ENCODE assay signal across 9 cellular contexts in the genomic region with DNA sequence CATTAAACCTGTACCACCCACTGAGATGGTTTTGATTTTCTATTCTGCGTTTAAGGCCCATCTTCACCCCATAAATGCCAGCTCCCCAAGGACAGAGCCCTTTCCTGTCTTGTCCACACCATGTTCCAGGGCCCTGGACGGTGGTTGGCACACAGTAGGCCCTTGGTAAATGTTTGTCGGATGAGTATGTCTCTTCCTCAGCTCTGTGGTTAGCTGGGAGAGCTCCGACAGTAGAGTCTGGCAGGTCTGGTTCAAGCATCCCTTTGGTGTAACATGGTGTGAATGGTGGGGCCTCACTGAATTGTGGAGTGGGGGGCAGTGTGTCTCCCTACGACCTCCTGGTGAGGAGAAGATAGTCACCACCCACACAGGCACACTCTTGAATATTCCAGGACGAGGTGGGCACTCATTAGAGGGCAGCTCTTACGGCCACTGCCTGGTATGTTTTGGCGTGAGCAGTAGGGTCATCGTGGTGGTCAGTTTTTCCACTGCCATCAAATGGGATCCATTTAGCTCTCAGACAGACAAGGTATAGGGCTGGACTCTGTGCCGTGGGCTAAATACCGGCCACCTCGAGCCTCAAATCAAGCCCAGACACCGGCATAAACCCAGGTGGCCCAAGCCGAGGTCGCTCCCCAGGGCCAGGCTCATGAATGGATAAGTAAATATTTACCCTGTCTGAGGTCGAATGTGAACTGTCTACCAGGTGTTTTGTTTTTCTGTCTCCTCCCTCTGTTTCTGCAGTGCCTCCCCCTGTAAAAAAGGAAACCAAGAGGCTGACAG.
DNase-seq lines count a peak whose midpoint lies in the region; ATAC-seq, FAIRE-seq and TF ChIP-seq lines count a peak whose summit lies in the region.
"Had no signal": no experiment of that assay in that cellular context is flagged by ENCODE, and none has a peak within 500 bp of the region (broad histone marks: within the 10 kb centered on the region; RNA-seq: fewer than 3 reads in every experiment).

No MANE protein-coding gene starts in this region.

- BruUV-seq in mammary epithelial cell (replicated peaks; lab: Mats Ljungman, UMichigan): TSS peak; percentile 82

- H3K4me1 ChIP-seq in BLaER1 treated with 17β-estradiol and CSF1 and Interleukin-3, amounts not matched to agents 10 nM and 100 nM: peaks cover 97 to 100% (median 99%) of the 10 kb centered on the region in 10 experiments
- peaks cover 64% of the 10 kb centered on the region for H3K4me1 ChIP-seq in mammary epithelial cell (ENCODE audit: insufficient read depth, low read length)

- in situ Hi-C loops in mammary epithelial cell (cut with MboI; ENCODE audit: low sequenced_read_pairs in 2 of 2): no loop called here

- peak overlapping the region; percentile 77 to 97 (median 91) for H3K4me2 ChIP-seq in BLaER1 treated with 17β-estradiol and CSF1 and Interleukin-3, amounts not matched to agents 10 nM and 100 nM
- H3K4me2 ChIP-seq in mammary epithelial cell (ENCODE audit: insufficient read depth, low read depth, low read length): peak overlapping the region; percentile 69

- no peaks in the 10 kb centered on the region for H3K9me3 Mint-ChIP-seq in natural killer cell

- intact Hi-C loops in mammary epithelial cell (cut with micrococcal nuclease): loop anchor here (1.0 to 5.0 kb wide), 2 partner anchors 49 to 59 kb away; a partner anchor contains a TSS
- intact Hi-C loops in natural killer cell (cut with micrococcal nuclease): no loop called here

- H2AFZ ChIP-seq in mammary epithelial cell (ENCODE audit: low read depth, low read length): no peak overlapping the region

- FAIRE-seq in HTR-8/SVneo (lab: Jason Lieb, UNC): peak; percentile 72

- CTCF ChIA-PET in mammary epithelial cell (lab: Charles Lee; ENCODE audit: low non-redundant PET): no interaction called here

- peak overlapping the region in 10 of 11 experiments; percentile 48 to 95 (median 76); a peak in 18 of 22 replicates for H3K27ac ChIP-seq in BLaER1 treated with 17β-estradiol and CSF1 and Interleukin-3, amounts not matched to agents 10 nM and 100 nM
- peak overlapping the region; percentile 92 for H3K27ac ChIP-seq in mammary epithelial cell (ENCODE audit: insufficient read depth, low read depth, low read length)

- dilution Hi-C loops in mammary epithelial cell (cut with HindIII; ENCODE audit: low sequenced_read_pairs): no loop called here

- H3K27me3 ChIP-seq in BLaER1 treated with 17β-estradiol and CSF1 and Interleukin-3, amounts not matched to agents 10 nM and 100 nM: no peaks in the 10 kb centered on the region
- no peaks in the 10 kb centered on the region for H3K27me3 ChIP-seq in mammary epithelial cell (ENCODE audit: insufficient read depth, low read length)

- H3K4me1 Mint-ChIP-seq in natural killer cell: peaks cover 58 to 59% of the 10 kb centered on the region in 2 donors

- WGBS in mammary epithelial cell (ENCODE audit: low coverage, missing lambda C conversion rate): 67% methylated on average over 12 of the region's 16 CpGs

- H3K36me3 ChIP-seq in BLaER1 treated with 17β-estradiol and CSF1 and Interleukin-3, amounts not matched to agents 10 nM and 100 nM: peaks cover 35 to 97% (median 68%) of the 10 kb centered on the region in 11 experiments; a peak in 21 of 22 replicates
- H3K36me3 ChIP-seq in mammary epithelial cell (ENCODE audit: insufficient read depth, low read length): peaks cover 3% of the 10 kb centered on the region

- TF ChIP-seq CTCF in mammary epithelial cell (conservative IDR thresholded peaks at IDR 0.05 in 1 of 2, IDR thresholded peaks at IDR 0.05 in 1 of 2; ENCODE audit: extremely low read depth in 1 of 2, insufficient read depth in 1 of 2, low read depth in 1 of 2, low read length in 2 of 2) (no peak), natural killer cell (IDR thresholded peaks at IDR 0.05) (no peak)

- no peaks in the 10 kb centered on the region for H3K9me3 ChIP-seq in BLaER1 treated with 17β-estradiol and CSF1 and Interleukin-3, amounts not matched to agents 10 nM and 100 nM (replicated peaks in 1 of 11)
- no peaks in the 10 kb centered on the region for H3K9me3 ChIP-seq in mammary epithelial cell (replicated peaks; ENCODE audit: insufficient read depth, low read length)

- no peak for ATAC-seq in natural killer cell
- ATAC-seq in HG02938 (IDR thresholded peaks at IDR 0.05; ENCODE audit: unreplicated experiment): no peak
- no peak for ATAC-seq in GM18858 (IDR thresholded peaks at IDR 0.05; ENCODE audit: unreplicated experiment)

- peaks cover 6% of the 10 kb centered on the region for H3K36me3 Mint-ChIP-seq in natural killer cell

- H4K20me1 ChIP-seq in BLaER1 treated with 17β-estradiol and CSF1 and Interleukin-3, amounts not matched to agents 10 nM and 100 nM: peaks cover 59 to 100% (median 91%) of the 10 kb centered on the region in 11 experiments; a peak in 21 of 22 replicates
- H4K20me1 ChIP-seq in mammary epithelial cell (ENCODE audit: insufficient read depth, low read length): no peaks in the 10 kb centered on the region

- peaks cover 78% of the 10 kb centered on the region for H3K79me2 ChIP-seq in mammary epithelial cell (ENCODE audit: insufficient read depth, low read length)

- H3K4me3 ChIP-seq in BLaER1 treated with 17β-estradiol and CSF1 and Interleukin-3, amounts not matched to agents 10 nM and 100 nM: peak overlapping the region in 7 of 10 experiments; percentile 11 to 50 (median 36); a peak in 7 of 20 replicates
- H3K4me3 ChIP-seq in mammary epithelial cell (replicated peaks in 1 of 3; ENCODE audit: insufficient read depth in 1 of 3, low read depth in 2 of 3, low read length in 3 of 3): no peak overlapping the region

- peak overlapping the region in 10 of 11 experiments; percentile 35 to 82 (median 62); a peak in 16 of 22 replicates for H3K9ac ChIP-seq in BLaER1 treated with 17β-estradiol and CSF1 and Interleukin-3, amounts not matched to agents 10 nM and 100 nM
- peak overlapping the region; percentile 74 for H3K9ac ChIP-seq in mammary epithelial cell (ENCODE audit: insufficient read depth, low read length)

- H3K27ac Mint-ChIP-seq in natural killer cell: peak overlapping the region; percentile 21 to 50

- DNase-seq in HTR-8/SVneo (ENCODE audit: insufficient read length, low spot score) (no peak), mammary epithelial cell (no peak), natural killer cell (no peak), RKO (ENCODE audit: low spot score) (no peak), NCI-H2227 treated with DMSO at 0.1 percent for 48 hours (lab: John Stamatoyannopoulos, UW) (no peak)
- DNase-seq: Kasumi-1 had no signal

- H3K27me3 Mint-ChIP-seq in natural killer cell (ENCODE audit: low read depth in 2 of 2): no peaks in the 10 kb centered on the region

- H3K4me3 Mint-ChIP-seq in natural killer cell: no peak overlapping the region

Comparison
In these comparisons a context has a peak if more than half of its experiments do, and no peak if none do; other contexts are left out.
1. H3K4me3 ChIP-seq: peak in BLaER1 treated with 17β-estradiol and CSF1 and Interleukin-3, amounts not matched to agents 10 nM and 100 nM (7 of 10); none in mammary epithelial cell (0 of 3).